ENCODE assay signal across 32 cellular contexts in genomic region chrX:24340501-24340900, GRCh38. TPM values are rescaled to one million over a fixed set of nuclear protein-coding genes. Genes with fewer than 3 reads are reported as not detected.
"Had no signal": no experiment of that assay in that cellular context is flagged by ENCODE, and none has a peak within 500 bp of the region (broad histone marks: within the 10 kb centered on the region; RNA-seq: fewer than 3 reads in every experiment).

No MANE protein-coding gene starts in this region.

- H3K4me1 ChIP-seq: stomach, suprapubic skin, testis, thyroid gland, tibial artery, tibial nerve, transverse colon, upper lobe of left lung, upper lobe of right lung, uterus, vagina had no signal

- DNase-seq: stimulated activated CD4-positive, alpha-beta T cell treated with anti-CD3 and anti-CD28 coated beads, Interleukin-2, amount 100 ng/mL, for 48 hours; stimulated activated CD4-positive, alpha-beta T cell treated with anti-CD3 and anti-CD28 coated beads, Interleukin-4, amount 100 ng/mL, for 1 hour; stimulated activated CD4-positive, alpha-beta T cell treated with anti-CD3 and anti-CD28 coated beads, Interleukin-4, amount 100 ng/mL, for 24 hours; stimulated activated CD4-positive, alpha-beta T cell treated with anti-CD3 and anti-CD28 coated beads, Interleukin-4, amount 100 ng/mL, for 4 hours; stimulated activated CD8-positive, alpha-beta memory T cell treated with anti-CD3 and anti-CD28 coated beads, Interleukin-4, amount 100 ng/mL, for 48 hours; stimulated activated naive B cell treated with anti-CD40 and anti-IgM and Interleukin-4, amounts not matched to agents 10 μg/mL and 1 μg/mL and 100 μg/mL, for 72 hours; stimulated activated naive CD4-positive, alpha-beta T cell; stimulated activated naive CD4-positive, alpha-beta T cell treated with Interleukin-2 at 50 U/mL for 16 hours; stimulated activated naive CD8-positive, alpha-beta T cell treated with anti-CD3 and anti-CD28 coated beads, Interleukin-15, amount 100 ng/mL, for 72 hours; stimulated activated naive CD8-positive, alpha-beta T cell treated with anti-CD3 and anti-CD28 coated beads, Interleukin-15, Interleukin-2, amounts not matched to agents 100 U/mL and 50 U/mL, for 24 hours; stomach; substantia nigra; testis; thyroid gland; tibial artery; transverse colon; trophoblast cell; upper lobe of left lung; upper lobe of right lung; uterus had no signal

- H3K4me3 Mint-ChIP-seq: stimulated activated effector memory CD8-positive, alpha-beta T cell treated with anti-CD3 and anti-CD28 coated beads, Interleukin-12 subunit alpha, Interleukin-12 subunit beta, amount 100 ng/mL, for 72 hours; stimulated activated memory B cell treated with anti-CD40 and anti-IgM and Interleukin-4, amounts not matched to agents 10 μg/mL and 1 μg/mL and 100 μg/mL, for 72 hours; stimulated activated naive B cell treated with anti-CD40 and anti-IgM and Interleukin-4, amounts not matched to agents 10 μg/mL and 1 μg/mL and 100 μg/mL, for 72 hours; stimulated activated naive CD8-positive, alpha-beta T cell treated with anti-CD3 and anti-CD28 coated beads, Interleukin-15, amount 100 ng/mL, for 72 hours; stimulated activated naive CD8-positive, alpha-beta T cell treated with anti-CD3 and anti-CD28 coated beads, Interleukin-15, Interleukin-2, amounts not matched to agents 100 ng/mL and 50 ng/mL, for 24 hours; type B pancreatic cell had no signal

- H3K27me3 Mint-ChIP-seq: stimulated activated memory B cell treated with anti-CD40 and anti-IgM and Interleukin-4, amounts not matched to agents 10 μg/mL and 1 μg/mL and 100 μg/mL, for 72 hours had no signal

- H3K36me3 ChIP-seq: stomach, suprapubic skin, thoracic aorta, thyroid gland, tibial artery, tibial nerve, transverse colon, upper lobe of left lung, upper lobe of right lung, uterus, vagina had no signal

- H3K27ac ChIP-seq: stomach, suprapubic skin, testis, thoracic aorta, thyroid gland, tibial artery, tibial nerve, transverse colon, upper lobe of left lung, upper lobe of right lung, uterus, vagina had no signal

- H3K9me3 Mint-ChIP-seq: stimulated activated effector memory CD8-positive, alpha-beta T cell treated with anti-CD3 and anti-CD28 coated beads, Interleukin-12 subunit alpha, Interleukin-12 subunit beta, amount 100 ng/mL, for 72 hours; stimulated activated memory B cell treated with anti-CD40 and anti-IgM and Interleukin-4, amounts not matched to agents 10 μg/mL and 1 μg/mL and 100 μg/mL, for 72 hours; stimulated activated naive B cell treated with anti-CD40 and anti-IgM and Interleukin-4, amounts not matched to agents 10 μg/mL and 1 μg/mL and 100 μg/mL, for 72 hours; stimulated activated naive CD8-positive, alpha-beta T cell treated with anti-CD3 and anti-CD28 coated beads, Interleukin-15, amount 100 ng/mL, for 72 hours; stimulated activated naive CD8-positive, alpha-beta T cell treated with anti-CD3 and anti-CD28 coated beads, Interleukin-15, Interleukin-2, amounts not matched to agents 100 ng/mL and 50 ng/mL, for 24 hours; type B pancreatic cell had no signal

- H3K9me3 ChIP-seq: stomach, suprapubic skin, testis, thoracic aorta, thyroid gland, tibial artery, tibial nerve, transverse colon, upper lobe of left lung, upper lobe of right lung, uterus, vagina had no signal

- H3K27ac Mint-ChIP-seq: stimulated activated effector memory CD8-positive, alpha-beta T cell treated with anti-CD3 and anti-CD28 coated beads, Interleukin-12 subunit alpha, Interleukin-12 subunit beta, amount 100 ng/mL, for 72 hours; stimulated activated memory B cell treated with anti-CD40 and anti-IgM and Interleukin-4, amounts not matched to agents 10 μg/mL and 1 μg/mL and 100 μg/mL, for 72 hours; stimulated activated naive B cell treated with anti-CD40 and anti-IgM and Interleukin-4, amounts not matched to agents 10 μg/mL and 1 μg/mL and 100 μg/mL, for 72 hours; stimulated activated naive CD8-positive, alpha-beta T cell treated with anti-CD3 and anti-CD28 coated beads, Interleukin-15, amount 100 ng/mL, for 72 hours; stimulated activated naive CD8-positive, alpha-beta T cell treated with anti-CD3 and anti-CD28 coated beads, Interleukin-15, Interleukin-2, amounts not matched to agents 100 ng/mL and 50 ng/mL, for 24 hours; type B pancreatic cell had no signal

- H3K36me3 Mint-ChIP-seq: stimulated activated effector memory CD8-positive, alpha-beta T cell treated with anti-CD3 and anti-CD28 coated beads, Interleukin-12 subunit alpha, Interleukin-12 subunit beta, amount 100 ng/mL, for 72 hours; stimulated activated memory B cell treated with anti-CD40 and anti-IgM and Interleukin-4, amounts not matched to agents 10 μg/mL and 1 μg/mL and 100 μg/mL, for 72 hours; stimulated activated naive B cell treated with anti-CD40 and anti-IgM and Interleukin-4, amounts not matched to agents 10 μg/mL and 1 μg/mL and 100 μg/mL, for 72 hours; type B pancreatic cell had no signal

- H3K4me3 ChIP-seq: stomach, suprapubic skin, testis, thoracic aorta, thyroid gland, tibial artery, tibial nerve, transverse colon, upper lobe of left lung, upper lobe of right lung, uterus, vagina had no signal

- H3K27me3 ChIP-seq: suprapubic skin, testis, thyroid gland, tibial artery, transverse colon, upper lobe of left lung, upper lobe of right lung, vagina had no signal

- ATAC-seq: stimulated activated memory B cell treated with anti-CD40 and anti-IgM and Interleukin-4, amounts not matched to agents 10 μg/mL and 1 μg/mL and 100 μg/mL, for 72 hours; stimulated activated naive B cell treated with anti-CD40 and anti-IgM and Interleukin-4, amounts not matched to agents 10 μg/mL and 1 μg/mL and 100 μg/mL, for 72 hours; stimulated activated naive CD8-positive, alpha-beta T cell treated with anti-CD3 and anti-CD28 coated beads, Interleukin-15, amount 100 ng/mL, for 72 hours; upper lobe of right lung had no signal

RNA-seq across cellular contexts. Expression of gene SUPT20HL1, which starts 19.9 kb away (rescaled TPM):
- total RNA-seq: stomach, subcutaneous adipose tissue, suprapubic skin, temporal lobe, thoracic aorta, thyroid gland, upper lobe of left lung, upper lobe of right lung, vagina had no signal
- polyA plus RNA-seq: stomach had no signal

RNA-seq across cellular contexts. Expression of gene SUPT20HL2, which starts 26.6 kb away (rescaled TPM):
- total RNA-seq: stomach, subcutaneous adipose tissue, suprapubic skin, temporal lobe, thoracic aorta, thyroid gland, tibial nerve, transverse colon, upper lobe of left lung, upper lobe of right lung, urinary bladder, vagina had no signal
- polyA plus RNA-seq: stomach, thymus had no signal
